28 cellular contexts compared by ENCODE assay signal in genomic region chr16:57403965-57404817, GRCh38. TPM values are rescaled to one million over a fixed set of nuclear protein-coding genes. Genes with fewer than 3 reads are reported as not detected.
A peak's percentile ranks its signal among the peaks of the same experiment; 100 is the strongest.
DNase-seq lines count a peak whose midpoint lies in the region; ATAC-seq and TF ChIP-seq lines count a peak whose summit lies in the region.
"Had no signal": no experiment of that assay in that cellular context is flagged by ENCODE, and none has a peak within 500 bp of the region (broad histone marks: within the 10 kb centered on the region; RNA-seq: fewer than 3 reads in every experiment).

CCL17 (plus strand) TSS chr16:57404767; CDS start chr16:57413933, 9,166 bp downstream.

- TF ChIP-seq CTCF in natural killer cell (IDR thresholded peaks at IDR 0.05) (no peak), neural crest cell (conservative IDR thresholded peaks at IDR 0.05) (no peak)
- TF ChIP-seq CTCF in activated CD8-positive, alpha-beta T cell treated with anti-CD3 and anti-CD28 coated beads for 36 hours (IDR thresholded peaks at IDR 0.05): no peak

- H3K36me3 Mint-ChIP-seq in natural killer cell treated with Interleukin-12 subunit alpha and Interleukin-12 subunit beta and Interleukin-15 and Interleukin-18, amount 100 ng/mL, for 72 hours: no peaks in the 10 kb centered on the region
- no peaks in the 10 kb centered on the region for H3K36me3 Mint-ChIP-seq in natural killer cell
- no peaks in the 10 kb centered on the region for H3K36me3 Mint-ChIP-seq in activated CD8-positive, alpha-beta T cell treated with anti-CD3 and anti-CD28 coated beads for 36 hours (ENCODE audit: low read depth)
- no peaks in the 10 kb centered on the region for H3K36me3 Mint-ChIP-seq in neural crest cell (ENCODE audit: low read depth)

- intact Hi-C loops in natural killer cell (cut with micrococcal nuclease): no loop called here
- intact Hi-C loops in activated CD8-positive, alpha-beta T cell treated with anti-CD3 and anti-CD28 coated beads for 36 hours (cut with micrococcal nuclease): no loop called here

- H3K27ac Mint-ChIP-seq in natural killer cell treated with Interleukin-12 subunit alpha and Interleukin-12 subunit beta and Interleukin-15 and Interleukin-18, amount 100 ng/mL, for 72 hours: no peak within 1 kb of the TSS
- no peak within 1 kb of the TSS for H3K27ac Mint-ChIP-seq in natural killer cell
- H3K27ac Mint-ChIP-seq in activated CD8-positive, alpha-beta T cell treated with anti-CD3 and anti-CD28 coated beads for 36 hours: no peak within 1 kb of the TSS
- peak within 1 kb of the TSS; percentile 25 for H3K27ac Mint-ChIP-seq in neural crest cell (ENCODE audit: unreplicated experiment)
- H3K27ac Mint-ChIP-seq: activated T-cell treated with anti-CD3 and anti-CD28 coated beads, Interleukin-2, amount 50 U/mL, for 72 hours; progenitor cell of endocrine pancreas had no signal

- peaks cover 5 to 9% of the 10 kb centered on the region in 2 donors for H3K27me3 Mint-ChIP-seq in natural killer cell treated with Interleukin-12 subunit alpha and Interleukin-12 subunit beta and Interleukin-15 and Interleukin-18, amount 100 ng/mL, for 72 hours
- H3K27me3 Mint-ChIP-seq in natural killer cell (ENCODE audit: low read depth in 2 of 2) (peaks cover 0 to 15% of the 10 kb centered on the region in 2 donors), neural crest cell (ENCODE audit: low read depth) (peaks cover 16% of the 10 kb centered on the region)
- H3K27me3 Mint-ChIP-seq in activated CD8-positive, alpha-beta T cell treated with anti-CD3 and anti-CD28 coated beads for 36 hours: peaks cover 2% of the 10 kb centered on the region

- H3K9me3 Mint-ChIP-seq in natural killer cell treated with Interleukin-12 subunit alpha and Interleukin-12 subunit beta and Interleukin-15 and Interleukin-18, amount 100 ng/mL, for 72 hours: no peaks in the 10 kb centered on the region
- H3K9me3 Mint-ChIP-seq in natural killer cell (no peaks in the 10 kb centered on the region), neural crest cell (no peaks in the 10 kb centered on the region)
- H3K9me3 Mint-ChIP-seq in activated CD8-positive, alpha-beta T cell treated with anti-CD3 and anti-CD28 coated beads for 36 hours: no peaks in the 10 kb centered on the region
- H3K9me3 Mint-ChIP-seq: activated T-cell treated with anti-CD3 and anti-CD28 coated beads, Interleukin-2, amount 50 U/mL, for 72 hours had no signal

- DNase-seq in natural killer cell treated with Interleukin-12 subunit alpha and Interleukin-12 subunit beta and Interleukin-15 and Interleukin-18, amount 100 ng/mL, for 72 hours (ENCODE audit: low spot score): peak; percentile 26
- DNase-seq in natural killer cell (no peak), neural crest cell (ENCODE audit: low read depth, low spot score) (no peak), 8988T (no peak), UCSD-AML1 (lab: John Stamatoyannopoulos, UW; ENCODE audit: unreplicated experiment) (no peak)
- DNase-seq in activated CD8-positive, alpha-beta T cell treated with anti-CD3 and anti-CD28 coated beads for 36 hours: peak; percentile 25
- DNase-seq: activated CD4-positive, alpha-beta T cell treated with anti-CD3 and anti-CD28 coated beads for 4 hours; activated naive CD4-positive, alpha-beta T cell; activated T-cell treated with anti-CD3 and anti-CD28 coated beads, Interleukin-2, amount 50 U/mL, for 72 hours; DMS79 treated with DMSO at 0.1 percent for 48 hours; effector CD8-positive, alpha-beta T cell; erythroblast; Kasumi-1; NCI-H1694; NCI-H2171; NCI-H510A treated with DMSO at 0.1 percent for 48 hours; NK-92 treated with Interleukin-12 subunit alpha and Interleukin-12 subunit beta, amount 100 ng/mL, for 24 hours; Right ventricle myocardium superior; sigmoid colon; stimulated activated CD4-positive, alpha-beta T cell treated with anti-CD3 and anti-CD28 coated beads, Interleukin-4, amount 100 ng/mL, for 4 hours; stimulated activated naive CD4-positive, alpha-beta T cell treated with Interleukin-2 at 50 U/mL for 16 hours had no signal

- no peak within 1 kb of the TSS for H3K4me3 Mint-ChIP-seq in natural killer cell treated with Interleukin-12 subunit alpha and Interleukin-12 subunit beta and Interleukin-15 and Interleukin-18, amount 100 ng/mL, for 72 hours
- H3K4me3 Mint-ChIP-seq in natural killer cell: no peak within 1 kb of the TSS
- H3K4me3 Mint-ChIP-seq in activated CD8-positive, alpha-beta T cell treated with anti-CD3 and anti-CD28 coated beads for 36 hours: no peak within 1 kb of the TSS
- H3K4me3 Mint-ChIP-seq in neural crest cell: no peak within 1 kb of the TSS
- H3K4me3 Mint-ChIP-seq: activated T-cell treated with anti-CD3 and anti-CD28 coated beads, Interleukin-2, amount 50 U/mL, for 72 hours had no signal

- POLR2A ChIA-PET in activated CD8-positive, alpha-beta T cell treated with anti-CD3 and anti-CD28 coated beads for 36 hours (lab: Charles Lee): interaction anchor here (0.9 to 1.2 kb wide), 2 partner anchors 14 to 38 kb away, joined by 3 read pairs; no protein-coding TSS in a partner anchor

- H3K4me1 Mint-ChIP-seq in natural killer cell treated with Interleukin-12 subunit alpha and Interleukin-12 subunit beta and Interleukin-15 and Interleukin-18, amount 100 ng/mL, for 72 hours (ENCODE audit: low read depth in 2 of 2): no peaks in the 10 kb centered on the region
- H3K4me1 Mint-ChIP-seq in natural killer cell (no peaks in the 10 kb centered on the region), neural crest cell (peaks cover 4% of the 10 kb centered on the region)
- peaks cover 9% of the 10 kb centered on the region for H3K4me1 Mint-ChIP-seq in activated CD8-positive, alpha-beta T cell treated with anti-CD3 and anti-CD28 coated beads for 36 hours (ENCODE audit: low read depth)

- peak in 1 of 2 donors; percentile 33 for ATAC-seq in natural killer cell treated with Interleukin-12 subunit alpha and Interleukin-12 subunit beta and Interleukin-15 and Interleukin-18, amount 100 ng/mL, for 72 hours
- ATAC-seq in natural killer cell (no peak), GM18502 (IDR thresholded peaks at IDR 0.05; ENCODE audit: poor library complexity, unreplicated experiment) (no peak), HG02610 (IDR thresholded peaks at IDR 0.05; ENCODE audit: unreplicated experiment) (no peak)
- ATAC-seq in activated CD8-positive, alpha-beta T cell treated with anti-CD3 and anti-CD28 coated beads for 36 hours: peak; percentile 30

- CTCF ChIA-PET in activated CD8-positive, alpha-beta T cell treated with anti-CD3 and anti-CD28 coated beads for 36 hours (lab: Charles Lee): interaction anchor here (0.9 to 2.2 kb wide), 3 partner anchors 9 to 104 kb away, joined by 3 to 20 read pairs (median 8); no protein-coding TSS in a partner anchor

RNA-seq across cellular contexts. Expression of gene CCL17, which starts in this region (rescaled TPM):
- total RNA-seq in natural killer cell treated with Interleukin-12 subunit alpha and Interleukin-12 subunit beta and Interleukin-15 and Interleukin-18, amount 100 ng/mL, for 72 hours: 1 to 10 TPM in 1 of 2 donors, not detected in 1; 5.6 TPM
- total RNA-seq in natural killer cell (not detected), neural crest cell (not detected in 2 replicates)
- total RNA-seq in activated CD8-positive, alpha-beta T cell treated with anti-CD3 and anti-CD28 coated beads for 36 hours: 1 to 10 TPM; 2.1 to 2.9 TPM
- total RNA-seq: breast epithelium, kidney epithelial cell, mononuclear cell, progenitor cell of endocrine pancreas, Right ventricle myocardium superior, sigmoid colon, thoracic aorta had no signal

Comparison
In these comparisons a context has a peak if more than half of its experiments do, and no peak if none do; other contexts are left out.
1. DNase-seq: peak in natural killer cell treated with Interleukin-12 subunit alpha and Interleukin-12 subunit beta and Interleukin-15 and Interleukin-18, amount 100 ng/mL, for 72 hours (single experiment) and activated CD8-positive, alpha-beta T cell treated with anti-CD3 and anti-CD28 coated beads for 36 hours (single experiment); none in natural killer cell (single experiment), neural crest cell (single experiment), 8988T (single experiment) and UCSD-AML1 (single experiment).